8 cellular contexts compared by ENCODE assay signal in genomic region chr5:76402880-76403712, GRCh38. TPM values are rescaled to one million over a fixed set of nuclear protein-coding genes. Genes with fewer than 3 reads are reported as not detected.
DNase-seq lines count a peak whose midpoint lies in the region; ATAC-seq and TF ChIP-seq lines count a peak whose summit lies in the region.

IQGAP2 (plus strand) TSS chr5:76403285; CDS start chr5:76403546, 261 bp downstream.

- H3K27ac Mint-ChIP-seq in activated naive CD8-positive, alpha-beta T cell treated with anti-CD3 and anti-CD28 coated beads for 36 hours = peak within 1 kb of the TSS; percentile 98

- H3K4me3 Mint-ChIP-seq in activated naive CD8-positive, alpha-beta T cell treated with anti-CD3 and anti-CD28 coated beads for 36 hours = peak within 1 kb of the TSS; percentile 95

- H3K9me3 ChIP-seq in right atrium auricular region = no peaks in the 10 kb centered on the region

- peak within 1 kb of the TSS; percentile 95 for H3K27ac ChIP-seq in HL-60 (replicated peaks)
- H3K27ac ChIP-seq in right atrium auricular region = peak within 1 kb of the TSS; percentile 64 to 78

- peak; percentile 44 for ATAC-seq in GM19468 (IDR thresholded peaks at IDR 0.05; ENCODE audit: extremely low read depth, unreplicated experiment)

- peaks cover 45% of the 10 kb centered on the region for H3K4me1 Mint-ChIP-seq in activated naive CD8-positive, alpha-beta T cell treated with anti-CD3 and anti-CD28 coated beads for 36 hours

- no peaks in the 10 kb centered on the region for H3K27me3 Mint-ChIP-seq in activated naive CD8-positive, alpha-beta T cell treated with anti-CD3 and anti-CD28 coated beads for 36 hours

- H3K36me3 Mint-ChIP-seq in activated naive CD8-positive, alpha-beta T cell treated with anti-CD3 and anti-CD28 coated beads for 36 hours = peaks cover 3% of the 10 kb centered on the region

- H3K27me3 ChIP-seq in HL-60 (ENCODE audit: insufficient read depth, poor library complexity, severe bottlenecking) (no peaks in the 10 kb centered on the region), right atrium auricular region (no peaks in the 10 kb centered on the region)

- no peaks in the 10 kb centered on the region for H3K9me3 Mint-ChIP-seq in activated naive CD8-positive, alpha-beta T cell treated with anti-CD3 and anti-CD28 coated beads for 36 hours

- peak; percentile 11 for TF ChIP-seq CTCF in HL-60 (IDR thresholded peaks at IDR 0.05; ENCODE audit: insufficient read depth, low read length)
- TF ChIP-seq CTCF in right atrium auricular region (IDR thresholded peaks at IDR 0.05) = peak in 1 of 2 donors; percentile 72
- TF ChIP-seq CTCF in retinal pigment epithelial cell (conservative IDR thresholded peaks at IDR 0.05; ENCODE audit: low read depth, low read length) = peak; percentile 63

- H3K36me3 ChIP-seq in right atrium auricular region = no peaks in the 10 kb centered on the region

- DNase-seq in D341Med (ENCODE audit: low spot score) (peak; percentile 91), HL-60 (ENCODE audit: low read depth in 1 of 2, low spot score in 1 of 2) (peak; percentile 70 to 90), SW 1271 (lab: John Stamatoyannopoulos, UW) (peak; percentile 13 to 59), right atrium auricular region (ENCODE audit: low spot score) (no peak), retinal pigment epithelial cell (ENCODE audit: low read depth) (no peak), NCI-H2107 (lab: John Stamatoyannopoulos, UW) (no peak)
- DNase-seq in activated naive CD8-positive, alpha-beta T cell treated with anti-CD3 and anti-CD28 coated beads for 36 hours = peak; percentile 86

- H3K4me1 ChIP-seq in right atrium auricular region = peaks cover 0 to 24% of the 10 kb centered on the region in 2 donors

- peak within 1 kb of the TSS; percentile 63 for H3K4me3 ChIP-seq in HL-60 (replicated peaks; ENCODE audit: insufficient read depth, low read length)
- peak within 1 kb of the TSS; percentile 37 to 67 for H3K4me3 ChIP-seq in right atrium auricular region
- peak within 1 kb of the TSS; percentile 56 for H3K4me3 ChIP-seq in retinal pigment epithelial cell (ENCODE audit: low read length)

RNA-seq across cellular contexts. Expression of gene IQGAP2, which starts in this region (rescaled TPM):
- total RNA-seq in activated naive CD8-positive, alpha-beta T cell treated with anti-CD3 and anti-CD28 coated beads for 36 hours = 10 to 100 TPM; 30.3 to 30.6 TPM
- 10 to 100 TPM in 1 of 2 donors, 1 to 10 TPM in 1; 5.4 to 12.3 TPM for total RNA-seq in right atrium auricular region

Comparison
In these comparisons a context has a peak if more than half of its experiments do, and no peak if none do; other contexts are left out.
1. DNase-seq: peak in D341Med (single experiment), HL-60 (2 of 2), SW 1271 (2 of 2) and activated naive CD8-positive, alpha-beta T cell treated with anti-CD3 and anti-CD28 coated beads for 36 hours (single experiment); none in right atrium auricular region (single experiment), retinal pigment epithelial cell (single experiment) and NCI-H2107 (single experiment).
2. Peak in every context shown above with its lines, with median percentiles within 50 percentile points of each other: H3K4me3 ChIP-seq.